Comparison of ENCODE assay signal across 30 cellular contexts in genomic region chr3:27193056-27193455, GRCh38.
"Had no signal": no experiment of that assay in that cellular context is flagged by ENCODE, and none has a peak within 500 bp of the region (broad histone marks: within the 10 kb centered on the region; RNA-seq: fewer than 3 reads in every experiment).

No MANE protein-coding gene starts in this region.

- H3K36me3 ChIP-seq: esophagus muscularis mucosa, gastroesophageal sphincter, heart left ventricle, left lung, neutrophil, right lobe of liver, stomach, thyroid gland, upper lobe of left lung, uterus had no signal

- H3K27me3 Mint-ChIP-seq: progenitor cell of endocrine pancreas had no signal

- H3K4me3 ChIP-seq: coronary artery, esophagus muscularis mucosa, gastroesophageal sphincter, heart left ventricle, hepatocyte, left lung, mucosa of descending colon, right lobe of liver, stomach, thyroid gland, upper lobe of left lung, uterus had no signal

- H3K27ac Mint-ChIP-seq: mesothelial cell of epicardium; natural killer cell treated with Interleukin-12 subunit alpha and Interleukin-12 subunit beta and Interleukin-15 and Interleukin-18, amount 100 ng/mL, for 72 hours; progenitor cell of endocrine pancreas; stimulated activated effector memory CD8-positive, alpha-beta T cell treated with anti-CD3 and anti-CD28 coated beads, Interleukin-12 subunit alpha, Interleukin-12 subunit beta, amount 100 ng/mL, for 72 hours had no signal

- H3K27ac ChIP-seq: esophagus muscularis mucosa, foreskin keratinocyte, gastroesophageal sphincter, heart left ventricle, hepatocyte, left lung, neutrophil, parathyroid adenoma, right lobe of liver, stomach, thyroid gland, upper lobe of left lung, uterus had no signal

- H3K4me2 ChIP-seq: hepatocyte had no signal

- H3K27me3 ChIP-seq: esophagus muscularis mucosa, foreskin keratinocyte, gastroesophageal sphincter, heart left ventricle, hepatocyte, left lung, neutrophil, right lobe of liver, stomach, thyroid gland, upper lobe of left lung, uterus had no signal

- H3K4me1 Mint-ChIP-seq: naive B cell; neural crest cell; stimulated activated effector memory CD8-positive, alpha-beta T cell treated with anti-CD3 and anti-CD28 coated beads, Interleukin-12 subunit alpha, Interleukin-12 subunit beta, amount 100 ng/mL, for 72 hours had no signal

- H3K79me2 ChIP-seq: hepatocyte, parathyroid adenoma had no signal

- H3K36me3 Mint-ChIP-seq: naive B cell; natural killer cell treated with Interleukin-12 subunit alpha and Interleukin-12 subunit beta and Interleukin-15 and Interleukin-18, amount 100 ng/mL, for 72 hours; stimulated activated effector memory CD8-positive, alpha-beta T cell treated with anti-CD3 and anti-CD28 coated beads, Interleukin-12 subunit alpha, Interleukin-12 subunit beta, amount 100 ng/mL, for 72 hours had no signal

- DNase-seq: dermis blood vessel endothelial cell; effector memory CD4-positive, alpha-beta T cell; foreskin keratinocyte; heart left ventricle; left cardiac atrium; left lung; mesenchymal stem cell; mucosa of descending colon; naive B cell; right lobe of liver; stimulated activated CD4-positive, alpha-beta T cell treated with anti-CD3 and anti-CD28 coated beads, Interleukin-2, amount 100 ng/mL, for 24 hours; stimulated activated CD4-positive, alpha-beta T cell treated with anti-CD3 and anti-CD28 coated beads, Interleukin-4, amount 100 ng/mL, for 24 hours; stimulated activated naive CD4-positive, alpha-beta T cell treated with Interleukin-2 at 50 U/mL for 16 hours; stomach; thyroid gland; upper lobe of left lung; uterus had no signal

- H3K4me3 Mint-ChIP-seq: mesothelial cell of epicardium; naive B cell; natural killer cell treated with Interleukin-12 subunit alpha and Interleukin-12 subunit beta and Interleukin-15 and Interleukin-18, amount 100 ng/mL, for 72 hours; neural crest cell; stimulated activated effector memory CD8-positive, alpha-beta T cell treated with anti-CD3 and anti-CD28 coated beads, Interleukin-12 subunit alpha, Interleukin-12 subunit beta, amount 100 ng/mL, for 72 hours had no signal

- H3K9ac ChIP-seq: parathyroid adenoma had no signal

- FAIRE-seq: endothelial cell of umbilical vein, islet of Langerhans had no signal

- ATAC-seq: foreskin keratinocyte; gastroesophageal sphincter; heart left ventricle; left cardiac atrium; left lung; mucosa of descending colon; natural killer cell treated with Interleukin-12 subunit alpha and Interleukin-12 subunit beta and Interleukin-15 and Interleukin-18, amount 100 ng/mL, for 72 hours; right lobe of liver; stimulated activated effector memory CD8-positive, alpha-beta T cell treated with anti-CD3 and anti-CD28 coated beads, Interleukin-12 subunit alpha, Interleukin-12 subunit beta, amount 100 ng/mL, for 72 hours had no signal

- H3K9me3 ChIP-seq: esophagus muscularis mucosa, gastroesophageal sphincter, mucosa of descending colon, neutrophil, right lobe of liver, thyroid gland, upper lobe of left lung, uterus had no signal

- H3K4me1 ChIP-seq: foreskin keratinocyte, left lung, parathyroid adenoma, right lobe of liver, stomach, thyroid gland, upper lobe of left lung, uterus had no signal

- H2AFZ ChIP-seq: hepatocyte, parathyroid adenoma had no signal

- H3K9me3 Mint-ChIP-seq: natural killer cell treated with Interleukin-12 subunit alpha and Interleukin-12 subunit beta and Interleukin-15 and Interleukin-18, amount 100 ng/mL, for 72 hours; stimulated activated effector memory CD8-positive, alpha-beta T cell treated with anti-CD3 and anti-CD28 coated beads, Interleukin-12 subunit alpha, Interleukin-12 subunit beta, amount 100 ng/mL, for 72 hours had no signal
